ENCODE assay signal across 8 cellular contexts in genomic region chr16:56988948-56989945, GRCh38. TPM values are rescaled to one million over a fixed set of nuclear protein-coding genes. Genes with fewer than 3 reads are reported as not detected.
DNase-seq lines count a peak whose midpoint lies in the region; ATAC-seq and TF ChIP-seq lines count a peak whose summit lies in the region.

TSS of gene NLRC5 (plus strand) at chr16:56989557. CDS start at chr16:57020713, 31,156 bp downstream.

- DNase-seq in DMS53 (lab: John Stamatoyannopoulos, UW) (peak; percentile 96), SJCRH30 (peak; percentile 74 to 76), activated gamma-delta T cell treated with Interleukin-2 at 50 U/mL for 16 hours (peak; percentile 85), foreskin keratinocyte (peak; percentile 52 to 68), stromal cell of bone marrow (ENCODE audit: low read depth) (peak; percentile 80)

- TF ChIP-seq CTCF in foreskin keratinocyte (conservative IDR thresholded peaks at IDR 0.05): no peak

- H3K36me3 ChIP-seq in SJCRH30 (no peaks in the 10 kb centered on the region), neuron (ENCODE audit: insufficient read depth, low read length) (no peaks in the 10 kb centered on the region)

- ATAC-seq in GM21528 (IDR thresholded peaks at IDR 0.05; ENCODE audit: low FRiP score, unreplicated experiment): peak; percentile 73
- peak; percentile 82 for ATAC-seq in foreskin keratinocyte

- no peak for TF ChIP-seq EP300 in Ishikawa (IDR thresholded peaks at IDR 0.05; ENCODE audit: borderline replicate concordance)

- H3K4me1 ChIP-seq in SJCRH30 (0 out of 2 replicates have a peak, but pooled peaks cover 6% of the 10 kb centered on the region), foreskin keratinocyte (peaks cover 18% of the 10 kb centered on the region), neuron (ENCODE audit: insufficient read depth, low read length) (peaks cover 12% of the 10 kb centered on the region)

- no peak within 1 kb of the TSS for H3K27ac ChIP-seq in SJCRH30
- peak within 1 kb of the TSS; percentile 85 for H3K27ac ChIP-seq in foreskin keratinocyte

- peak within 1 kb of the TSS; percentile 61 for H3K4me3 ChIP-seq in SJCRH30
- H3K4me3 ChIP-seq in neuron (ENCODE audit: low read length): peak within 1 kb of the TSS; percentile 55

- H3K9me3 ChIP-seq in SJCRH30 (replicated peaks) (no peaks in the 10 kb centered on the region), neuron (ENCODE audit: low read length) (no peaks in the 10 kb centered on the region)

- peak within 1 kb of the TSS; percentile 71 for H2AFZ ChIP-seq in neuron (ENCODE audit: low read depth, low read length)

- H3K27me3 ChIP-seq in SJCRH30: peaks cover 38% of the 10 kb centered on the region
- H3K27me3 ChIP-seq in foreskin keratinocyte: no peaks in the 10 kb centered on the region
- peaks cover 51% of the 10 kb centered on the region for H3K27me3 ChIP-seq in neuron (ENCODE audit: insufficient read depth, low read length)

- TF ChIP-seq RAD21 in Ishikawa (IDR thresholded peaks at IDR 0.05; ENCODE audit: low read depth): no peak

TF ChIP-seq in Ishikawa, 13 proteins besides CTCF, POLR2A, EP300 and RAD21:
- TF ChIP-seq USF1 (IDR thresholded peaks at IDR 0.05): peak; percentile 54; the same call in 1 of the 2 replicates
- peak; percentile 42 for TF ChIP-seq MAX (IDR thresholded peaks at IDR 0.05)
- no peak for TF ChIP-seq CREB1 (IDR thresholded peaks at IDR 0.05; ENCODE audit: low read depth)

RNA-seq across cellular contexts. Expression of gene NLRC5, which starts in this region (rescaled TPM):
- 1.5 and 2.9 TPM in 2 replicates for total RNA-seq in SJCRH30 (2014; rRNA removed; shearing (Covaris generic))
- total RNA-seq in foreskin keratinocyte: 8.4 and 10.3 TPM in 2 replicates
- 5.2 and 5.8 TPM in 2 replicates for polyA plus RNA-seq in foreskin keratinocyte
